7 cellular contexts compared by ENCODE assay signal in the genomic region with DNA sequence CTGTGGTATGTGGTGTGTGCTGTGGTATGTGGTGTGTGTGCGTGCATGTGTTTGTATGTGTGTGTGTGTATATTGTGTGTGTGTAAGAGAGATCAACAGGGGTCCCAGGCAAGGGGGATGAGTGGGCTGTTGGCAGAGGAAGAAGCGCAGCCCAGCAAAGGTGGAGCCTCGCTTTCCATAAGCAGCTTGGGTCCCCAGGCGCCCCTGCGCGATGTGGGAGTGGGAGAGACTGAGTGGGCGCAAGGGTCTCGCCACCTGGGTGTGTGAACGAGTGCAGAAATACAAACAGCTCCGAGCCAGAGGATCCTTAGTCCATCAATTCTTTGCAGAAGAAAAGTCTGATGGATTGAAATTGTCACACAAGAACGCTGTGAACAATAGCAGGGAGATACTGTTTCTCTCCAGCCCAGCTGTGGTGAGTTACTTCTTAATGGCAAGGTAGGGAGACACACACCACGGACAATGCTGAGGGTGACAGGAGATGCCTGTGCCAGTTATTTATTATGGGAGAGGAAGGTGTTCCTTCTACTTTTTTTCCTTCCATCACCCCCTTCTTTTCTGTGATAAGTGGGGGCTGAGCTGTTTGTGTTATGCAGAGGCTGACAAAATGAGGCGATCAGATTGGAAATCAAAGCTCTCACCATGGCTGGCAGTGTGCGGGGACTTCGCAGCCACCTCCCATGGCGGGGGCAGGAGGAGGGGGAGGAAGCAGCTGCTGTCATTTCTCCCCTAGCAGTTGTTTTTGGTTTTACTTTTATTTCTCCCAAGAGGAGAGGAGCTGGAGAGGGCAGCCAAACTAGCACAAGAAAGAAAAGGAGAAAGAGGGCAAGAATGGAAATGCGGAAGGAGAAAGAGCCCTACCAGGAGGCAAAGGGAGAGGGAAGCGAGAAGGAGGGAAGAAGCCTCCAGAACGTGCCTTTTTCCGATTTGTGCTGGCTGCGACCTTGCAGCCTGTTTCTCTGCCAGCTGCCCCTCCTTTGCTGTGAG.
DNase-seq lines count a peak whose midpoint lies in the region; ATAC-seq and TF ChIP-seq lines count a peak whose summit lies in the region.

No MANE protein-coding gene starts in this region.

- peaks cover 33% of the 10 kb centered on the region for H3K27me3 Mint-ChIP-seq in nephron progenitor cell (ENCODE audit: low read depth, poor library complexity)
- H3K27me3 Mint-ChIP-seq in activated naive CD8-positive, alpha-beta T cell treated with anti-CD3 and anti-CD28 coated beads for 36 hours: peaks cover 4% of the 10 kb centered on the region

- peak overlapping the region; percentile 14 for H3K4me3 ChIP-seq in epithelial cell of esophagus (ENCODE audit: low read length)

- H3K9me3 Mint-ChIP-seq in nephron progenitor cell: no peaks in the 10 kb centered on the region
- H3K9me3 Mint-ChIP-seq in activated naive CD8-positive, alpha-beta T cell treated with anti-CD3 and anti-CD28 coated beads for 36 hours: no peaks in the 10 kb centered on the region

- no peak overlapping the region for H3K27ac Mint-ChIP-seq in nephron progenitor cell
- no peak overlapping the region for H3K27ac Mint-ChIP-seq in activated naive CD8-positive, alpha-beta T cell treated with anti-CD3 and anti-CD28 coated beads for 36 hours

- TF ChIP-seq CTCF in GM20000 (IDR thresholded peaks at IDR 0.05; ENCODE audit: extremely low read depth, missing control alignments) (no peak), epithelial cell of esophagus (IDR thresholded peaks at IDR 0.05; ENCODE audit: insufficient read depth, low read depth, low read length, missing control alignments) (no peak), nephron progenitor cell (IDR thresholded peaks at IDR 0.05) (no peak)

- no peak overlapping the region for H3K4me3 Mint-ChIP-seq in nephron progenitor cell
- no peak overlapping the region for H3K4me3 Mint-ChIP-seq in activated naive CD8-positive, alpha-beta T cell treated with anti-CD3 and anti-CD28 coated beads for 36 hours

- H3K36me3 Mint-ChIP-seq in nephron progenitor cell (ENCODE audit: low read depth): no peaks in the 10 kb centered on the region
- H3K36me3 Mint-ChIP-seq in activated naive CD8-positive, alpha-beta T cell treated with anti-CD3 and anti-CD28 coated beads for 36 hours: no peaks in the 10 kb centered on the region

- DNase-seq in GM20000 (ENCODE audit: low spot score): peak; percentile 46
- DNase-seq in NCI-H2227 treated with DMSO at 0.1 percent for 48 hours (lab: John Stamatoyannopoulos, UW): peak; percentile 51
- DNase-seq in epithelial cell of esophagus (ENCODE audit: low read depth): peak; percentile 27
- DNase-seq in nephron progenitor cell: peak; percentile 33
- DNase-seq in activated naive CD8-positive, alpha-beta T cell treated with anti-CD3 and anti-CD28 coated beads for 36 hours: no peak
- DNase-seq in activated CD4-positive, alpha-beta T cell treated with anti-CD3 and anti-CD28 coated beads, Interleukin-2, amount 50 U/mL, for 1 hour: no peak

- ATAC-seq in HG02884 (IDR thresholded peaks at IDR 0.05; ENCODE audit: unreplicated experiment): no peak

- peaks cover 4% of the 10 kb centered on the region for H3K4me1 Mint-ChIP-seq in nephron progenitor cell
- H3K4me1 Mint-ChIP-seq in activated naive CD8-positive, alpha-beta T cell treated with anti-CD3 and anti-CD28 coated beads for 36 hours: no peaks in the 10 kb centered on the region

Comparison
In these comparisons a context has a peak if more than half of its experiments do, and no peak if none do; other contexts are left out.
1. DNase-seq: peak in GM20000 (single experiment), NCI-H2227 treated with DMSO at 0.1 percent for 48 hours (single experiment), epithelial cell of esophagus (single experiment) and nephron progenitor cell (single experiment); none in activated naive CD8-positive, alpha-beta T cell treated with anti-CD3 and anti-CD28 coated beads for 36 hours (single experiment) and activated CD4-positive, alpha-beta T cell treated with anti-CD3 and anti-CD28 coated beads, Interleukin-2, amount 50 U/mL, for 1 hour (single experiment).